In genomic region chr7:39746162-39746782, GRCh38 we compare ENCODE assay signal across 8 cellular contexts.
DNase-seq lines count a peak whose midpoint lies in the region; ATAC-seq lines count a peak whose summit lies in the region.

No MANE protein-coding gene starts in this region.

- ATAC-seq in HG03175 (IDR thresholded peaks at IDR 0.05; ENCODE audit: unreplicated experiment) (peak; percentile 63), memory B cell (ENCODE audit: low read depth) (peak; percentile 67), HG02571 (IDR thresholded peaks at IDR 0.05; ENCODE audit: unreplicated experiment) (no peak)

- H3K27ac Mint-ChIP-seq in activated CD4-positive, alpha-beta T cell treated with anti-CD3 and anti-CD28 coated beads, Interleukin-2, amount 10 ng/mL, durations not matched to agents 7 days and 5 days = no peak overlapping the region
- H3K27ac Mint-ChIP-seq in memory B cell = no peak overlapping the region

- DNase-seq in GM04503 (ENCODE audit: low read depth) (peak; percentile 36), NCI-H524 treated with DMSO at 0.1 percent for 48 hours (lab: John Stamatoyannopoulos, UW) (peak; percentile 30), memory B cell (ENCODE audit: low spot score in 2 of 2) (peak; percentile 29 to 38)
- peak; percentile 65 for DNase-seq in activated CD4-positive, alpha-beta T cell treated with anti-CD3 and anti-CD28 coated beads, Interleukin-2, amount 10 ng/mL, durations not matched to agents 7 days and 5 days
- peak; percentile 41 for DNase-seq in effector CD8-positive, alpha-beta T cell (lab: John Stamatoyannopoulos, UW)
- DNase-seq in stimulated activated CD8-positive, alpha-beta memory T cell treated with anti-CD3 and anti-CD28 coated beads, Interleukin-7, amount 100 ng/mL, for 24 hours (ENCODE audit: low read depth) = peak; percentile 29

- H3K9me3 Mint-ChIP-seq in activated CD4-positive, alpha-beta T cell treated with anti-CD3 and anti-CD28 coated beads, Interleukin-2, amount 10 ng/mL, durations not matched to agents 7 days and 5 days = no peaks in the 10 kb centered on the region
- no peaks in the 10 kb centered on the region for H3K9me3 Mint-ChIP-seq in memory B cell

- POLR2A ChIA-PET in activated CD4-positive, alpha-beta T cell treated with anti-CD3 and anti-CD28 coated beads, Interleukin-2, amount 10 ng/mL, durations not matched to agents 7 days and 5 days (lab: Charles Lee) = no interaction called here

- CTCF ChIA-PET in activated CD4-positive, alpha-beta T cell treated with anti-CD3 and anti-CD28 coated beads, Interleukin-2, amount 10 ng/mL, durations not matched to agents 7 days and 5 days (lab: Charles Lee) = interaction anchor here (0.7 to 7.3 kb wide), 7 partner anchors 10 to 192 kb away, joined by 3 to 80 read pairs (median 3); no protein-coding TSS in a partner anchor

- H3K27me3 Mint-ChIP-seq in activated CD4-positive, alpha-beta T cell treated with anti-CD3 and anti-CD28 coated beads, Interleukin-2, amount 10 ng/mL, durations not matched to agents 7 days and 5 days = no peaks in the 10 kb centered on the region
- H3K27me3 Mint-ChIP-seq in memory B cell = no peaks in the 10 kb centered on the region

- no peak overlapping the region for H3K4me3 Mint-ChIP-seq in activated CD4-positive, alpha-beta T cell treated with anti-CD3 and anti-CD28 coated beads, Interleukin-2, amount 10 ng/mL, durations not matched to agents 7 days and 5 days
- no peak overlapping the region for H3K4me3 Mint-ChIP-seq in memory B cell

- H3K4me1 Mint-ChIP-seq in activated CD4-positive, alpha-beta T cell treated with anti-CD3 and anti-CD28 coated beads, Interleukin-2, amount 10 ng/mL, durations not matched to agents 7 days and 5 days = peaks cover 5% of the 10 kb centered on the region
- H3K4me1 Mint-ChIP-seq in memory B cell = peaks cover 22% of the 10 kb centered on the region

- H3K36me3 Mint-ChIP-seq in activated CD4-positive, alpha-beta T cell treated with anti-CD3 and anti-CD28 coated beads, Interleukin-2, amount 10 ng/mL, durations not matched to agents 7 days and 5 days (ENCODE audit: low read depth) = no peaks in the 10 kb centered on the region
- H3K36me3 Mint-ChIP-seq in memory B cell = peaks cover 14% of the 10 kb centered on the region
